ENCODE assay signal across 20 cellular contexts in the genomic region with DNA sequence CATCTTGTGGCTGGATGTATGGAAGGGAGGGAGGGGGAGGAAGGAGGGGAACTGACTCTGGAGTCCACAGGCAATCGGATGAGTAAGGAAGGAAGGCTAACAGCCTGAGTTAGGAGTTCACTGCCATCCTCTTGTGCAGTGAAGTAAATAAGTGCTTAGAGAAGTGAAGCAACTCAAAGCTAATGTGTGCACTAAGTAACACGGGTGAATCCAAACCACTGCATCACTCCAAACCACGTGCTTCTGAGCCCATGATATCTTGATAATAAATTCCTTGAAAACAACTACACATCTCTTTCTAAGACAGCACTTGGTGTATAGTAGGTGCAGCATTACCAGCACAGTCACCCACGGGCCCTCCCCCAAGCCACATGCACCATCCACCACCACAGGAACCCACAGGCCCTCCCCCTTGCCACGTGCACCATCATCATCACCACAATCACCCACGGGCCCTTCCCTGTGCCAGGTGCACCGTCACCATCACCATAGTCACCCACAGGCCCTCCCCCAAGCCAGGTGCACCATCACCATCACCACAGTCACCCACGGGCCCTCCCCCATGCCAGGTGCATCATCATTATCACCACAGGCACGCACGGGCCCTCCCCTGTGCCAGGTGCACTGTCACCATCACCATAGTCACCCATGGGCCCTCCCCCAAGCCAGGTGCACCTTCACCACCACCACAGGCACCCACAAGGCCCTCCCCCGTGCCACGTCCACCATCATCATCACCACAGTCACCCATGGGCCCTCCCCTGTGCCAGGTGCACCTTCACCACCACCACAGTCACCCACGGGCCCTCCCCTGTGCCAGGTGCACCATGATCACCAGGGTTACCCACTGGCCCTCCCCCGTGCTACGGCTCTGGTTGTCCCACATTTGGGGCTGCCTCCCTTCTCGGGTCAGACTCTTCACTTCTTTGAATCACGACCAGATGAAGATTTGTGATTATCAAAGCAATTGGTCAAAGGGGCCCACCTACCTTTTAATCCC.
"Had no signal": no experiment of that assay in that cellular context is flagged by ENCODE, and none has a peak within 500 bp of the region (broad histone marks: within the 10 kb centered on the region; RNA-seq: fewer than 3 reads in every experiment).

No MANE protein-coding gene starts in this region.

- H3K27ac ChIP-seq: cardiac muscle cell, esophagus muscularis mucosa, gastroesophageal sphincter, heart left ventricle, prostate gland, right atrium auricular region, skin epidermis had no signal

- H3K36me3 ChIP-seq: cardiac muscle cell, esophagus muscularis mucosa, gastroesophageal sphincter, heart left ventricle, prostate gland, right atrium auricular region had no signal

- ATAC-seq: gastroesophageal sphincter; heart left ventricle; left ventricle myocardium superior; stimulated activated effector memory CD8-positive, alpha-beta T cell treated with anti-CD3 and anti-CD28 coated beads, Interleukin-12 subunit alpha, Interleukin-12 subunit beta, amount 100 ng/mL, for 72 hours; T-cell had no signal

- FAIRE-seq: endothelial cell of umbilical vein had no signal

- H3K4me1 ChIP-seq: esophagus muscularis mucosa, gastroesophageal sphincter, prostate gland, right atrium auricular region had no signal

- H3K27me3 ChIP-seq: right atrium auricular region had no signal

- H3K9me3 ChIP-seq: esophagus muscularis mucosa, gastroesophageal sphincter, heart left ventricle, prostate gland, right atrium auricular region had no signal

- DNase-seq: activated B cell treated with CpG ODN at 0.5 μM for 24 hours; activated CD4-positive, alpha-beta T cell treated with anti-CD3 and anti-CD28 coated beads, Interleukin-2, amount 50 U/mL, for 4 hours; activated gamma-delta T cell; activated T-cell treated with anti-CD3 and anti-CD28 coated beads, Interleukin-2, amount 50 U/mL, for 1 hour; dermis blood vessel endothelial cell; effector memory CD4-positive, alpha-beta T cell; heart left ventricle; kidney glomerular epithelial cell; left ventricle myocardium superior; stimulated activated CD4-positive, alpha-beta T cell treated with anti-CD3 and anti-CD28 coated beads, Interleukin-15, amount 100 ng/mL, for 24 hours; stimulated activated CD4-positive, alpha-beta T cell treated with anti-CD3 and anti-CD28 coated beads, Interleukin-4, amount 100 ng/mL, for 1 hour; T-cell had no signal

- H3K4me3 ChIP-seq: cardiac muscle cell, esophagus muscularis mucosa, gastroesophageal sphincter, heart left ventricle, prostate gland, right atrium auricular region, skin epidermis had no signal
